In the genomic region with DNA sequence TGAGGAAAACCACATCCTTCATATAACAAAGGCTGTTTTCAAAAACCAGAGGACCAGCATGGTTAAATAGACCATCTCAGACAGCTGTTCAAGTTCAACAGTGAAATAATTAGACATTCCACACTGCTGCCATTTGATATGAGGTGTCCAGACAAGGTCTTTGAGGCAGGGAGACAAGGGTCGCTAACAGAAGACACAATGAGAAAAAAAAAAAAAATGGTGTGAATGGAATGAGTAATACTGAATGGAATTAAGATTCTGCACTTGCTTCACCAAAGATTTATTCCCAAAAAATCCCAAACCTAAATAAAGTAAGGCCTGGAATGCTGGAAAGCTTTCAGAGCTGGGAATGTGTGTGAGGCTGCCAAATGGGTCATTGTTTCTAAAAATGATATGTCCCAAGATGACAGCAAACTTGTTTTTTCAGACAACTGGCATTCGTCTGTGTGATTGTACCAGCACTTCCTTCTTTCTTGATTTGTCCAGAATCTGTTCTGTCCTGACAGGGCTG, we compare ENCODE assay signal across 8 cellular contexts.
DNase-seq lines count a peak whose midpoint lies in the region; ATAC-seq and TF ChIP-seq lines count a peak whose summit lies in the region.

No MANE protein-coding gene starts in this region.

- no peaks in the 10 kb centered on the region for H3K36me3 ChIP-seq in GM23248 (ENCODE audit: low read depth)

- no peaks in the 10 kb centered on the region for H3K9me3 Mint-ChIP-seq in CD4-positive, alpha-beta T cell
- H3K9me3 Mint-ChIP-seq in activated T-helper 17 cell treated with anti-CD3 and anti-CD28 coated beads, Interleukin-2, amount 50 U/mL, for 72 hours, result no peaks in the 10 kb centered on the region

- H3K27me3 Mint-ChIP-seq in CD4-positive, alpha-beta T cell, result no peaks in the 10 kb centered on the region
- no peaks in the 10 kb centered on the region for H3K27me3 Mint-ChIP-seq in activated T-helper 17 cell treated with anti-CD3 and anti-CD28 coated beads, Interleukin-2, amount 50 U/mL, for 72 hours

- TF ChIP-seq CTCF in CD4-positive, alpha-beta T cell (IDR thresholded peaks at IDR 0.05), result no peak

- peak overlapping the region; percentile 52 for H3K27ac Mint-ChIP-seq in CD4-positive, alpha-beta T cell
- peak overlapping the region; percentile 8 for H3K27ac Mint-ChIP-seq in activated T-helper 17 cell treated with anti-CD3 and anti-CD28 coated beads, Interleukin-2, amount 50 U/mL, for 72 hours

- peaks cover 29% of the 10 kb centered on the region for H3K4me1 ChIP-seq in GM23248 (ENCODE audit: insufficient read depth)

- H3K9ac ChIP-seq in GM23248, result no peak overlapping the region

- no peak overlapping the region for H3K4me3 Mint-ChIP-seq in CD4-positive, alpha-beta T cell
- peak overlapping the region; percentile 9 for H3K4me3 Mint-ChIP-seq in activated T-helper 17 cell treated with anti-CD3 and anti-CD28 coated beads, Interleukin-2, amount 50 U/mL, for 72 hours

- H3K9me2 ChIP-seq in GM23248 (ENCODE audit: insufficient read depth), result no peaks in the 10 kb centered on the region

- WGBS in GM23248 (ENCODE audit: low coverage in 1 of 2, low lambda C conversion rate in 2 of 2, missing lambda C conversion rate in 2 of 2), 2 experiments, result 3 to 5% methylated on average over 2 of the region's 2 CpGs

- in situ Hi-C loops in GM23248 (cut with MboI), result no loop called here

- no peak overlapping the region for H3K27ac ChIP-seq in CD4-positive, alpha-beta T cell (ENCODE audit: low read depth, low read length)
- no peak overlapping the region for H3K27ac ChIP-seq in GM23248

- no peaks in the 10 kb centered on the region for H3K9me3 ChIP-seq in CD4-positive, alpha-beta T cell (ENCODE audit: control insufficient read depth, low read length)
- H3K9me3 ChIP-seq in GM23248 (ENCODE audit: low read depth), result no peaks in the 10 kb centered on the region

- no peak for ATAC-seq in CD4-positive, alpha-beta T cell (ENCODE audit: poor library complexity)
- ATAC-seq in activated T-helper 17 cell treated with anti-CD3 and anti-CD28 coated beads, Interleukin-2, amount 50 U/mL, for 72 hours (replicated peaks), result no peak
- ATAC-seq in HG03521 (IDR thresholded peaks at IDR 0.05; ENCODE audit: unreplicated experiment) (no peak), GM19452 (IDR thresholded peaks at IDR 0.05; ENCODE audit: unreplicated experiment) (no peak)

- H4K20me1 ChIP-seq in GM23248 (ENCODE audit: insufficient read depth), result no peaks in the 10 kb centered on the region

- H3K36me3 Mint-ChIP-seq in CD4-positive, alpha-beta T cell (ENCODE audit: low read depth), result no peaks in the 10 kb centered on the region
- H3K36me3 Mint-ChIP-seq in activated T-helper 17 cell treated with anti-CD3 and anti-CD28 coated beads, Interleukin-2, amount 50 U/mL, for 72 hours (ENCODE audit: low read depth), result no peaks in the 10 kb centered on the region

- H3F3A ChIP-seq in GM23248 (ENCODE audit: insufficient read depth), result peaks cover 25% of the 10 kb centered on the region

- H2AFZ ChIP-seq in GM23248, result no peak overlapping the region

- H3K4me1 Mint-ChIP-seq in CD4-positive, alpha-beta T cell (ENCODE audit: low read depth), result peaks cover 28% of the 10 kb centered on the region
- peaks cover 21% of the 10 kb centered on the region for H3K4me1 Mint-ChIP-seq in activated T-helper 17 cell treated with anti-CD3 and anti-CD28 coated beads, Interleukin-2, amount 50 U/mL, for 72 hours

- CTCF ChIA-PET in CD4-positive, alpha-beta T cell (lab: Charles Lee), result no interaction called here

- POLR2A ChIA-PET in CD4-positive, alpha-beta T cell (lab: Charles Lee), result interaction anchor here (0.7 to 1.0 kb wide), 3 partner anchors 23 to 195 kb away, joined by 3 to 4 read pairs (median 3); no protein-coding TSS in a partner anchor

- no peak for DNase-seq in CD4-positive, alpha-beta T cell
- DNase-seq in GM23248 (peak; percentile 52), left kidney (ENCODE audit: low read depth, low spot score) (peak; percentile 56), cortex of kidney (lab: John Stamatoyannopoulos, UW) (no peak), NCI-H1436 (lab: John Stamatoyannopoulos, UW) (no peak)

- H3K4me2 ChIP-seq in GM23248 (ENCODE audit: unreplicated experiment), result peak overlapping the region; percentile 31

- no peak overlapping the region for H3K4me3 ChIP-seq in GM23248

- H3K27me3 ChIP-seq in CD4-positive, alpha-beta T cell (ENCODE audit: control insufficient read depth, insufficient read depth, low read length), result no peaks in the 10 kb centered on the region
- H3K27me3 ChIP-seq in GM23248 (replicated peaks; ENCODE audit: insufficient read depth), result no peaks in the 10 kb centered on the region

- intact Hi-C loops in CD4-positive, alpha-beta T cell (cut with DNase I, micrococcal nuclease), result loop anchor here in 1 of 2 experiments (5.0 kb wide), 1 partner anchor 40 kb away; no protein-coding TSS in a partner anchor

- H3K79me2 ChIP-seq in GM23248 (ENCODE audit: insufficient read depth), result no peaks in the 10 kb centered on the region

Comparison
In these comparisons a context has a peak if more than half of its experiments do, and no peak if none do; other contexts are left out.
1. DNase-seq: peak in GM23248 (single experiment) and left kidney (single experiment); none in CD4-positive, alpha-beta T cell (0 of 10), cortex of kidney (single experiment) and NCI-H1436 (single experiment).